27 cellular contexts compared by ENCODE assay signal in the genomic region with DNA sequence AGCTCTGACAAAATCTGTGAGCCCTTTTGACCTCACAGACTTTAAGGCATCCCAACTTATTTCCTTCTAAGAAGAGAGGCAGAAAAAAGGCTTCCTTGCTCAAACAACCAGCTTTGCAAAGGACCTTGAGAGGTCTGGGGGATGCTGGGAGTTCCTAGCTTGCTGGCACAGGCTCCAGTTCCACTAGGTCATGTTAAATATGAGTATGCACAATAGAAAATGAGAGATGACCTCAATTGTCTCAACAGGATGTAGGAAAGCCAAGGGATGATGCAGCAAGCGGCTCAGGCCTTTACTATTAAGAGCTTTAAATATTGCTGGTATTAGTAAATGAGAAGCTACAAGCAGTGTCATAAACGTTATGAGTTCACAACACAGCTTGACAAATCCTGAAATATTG.
"Had no signal": no experiment of that assay in that cellular context is flagged by ENCODE, and none has a peak within 500 bp of the region (broad histone marks: within the 10 kb centered on the region; RNA-seq: fewer than 3 reads in every experiment).

No MANE protein-coding gene starts in this region.

- FAIRE-seq: endometrium, kidney had no signal

- H3K27me3 ChIP-seq: breast epithelium, gastroesophageal sphincter, sigmoid colon, upper lobe of left lung had no signal

- H3K27ac Mint-ChIP-seq: activated naive CD8-positive, alpha-beta T cell treated with anti-CD3 and anti-CD28 coated beads for 36 hours; activated T-helper 2 cell treated with anti-CD3 and anti-CD28 coated beads, Interferon-gamma antibody, Interleukin-2, Interleukin-4, amounts not matched to agents 10 μg/mL and 5 μg/mL and 100 μg/mL, durations not matched to agents 14 hours and 24 hours and 36 hours; naive thymus-derived CD4-positive, alpha-beta T cell; T-helper 1 cell treated with Interleukin-12 subunit alpha and Interleukin-12 subunit beta and Interleukin-4 antibody, amounts not matched to agents 30 μg/mL and 1 μg/mL, for 36 hours had no signal

- H3K9me3 ChIP-seq: upper lobe of left lung had no signal

- H3K9me3 Mint-ChIP-seq: activated naive CD8-positive, alpha-beta T cell treated with anti-CD3 and anti-CD28 coated beads for 36 hours; activated T-cell treated with anti-CD3 and anti-CD28 coated beads, Interleukin-2, amount 50 U/mL, for 4 hours; activated T-helper 2 cell treated with anti-CD3 and anti-CD28 coated beads, Interferon-gamma antibody, Interleukin-2, Interleukin-4, amounts not matched to agents 10 μg/mL and 5 μg/mL and 100 μg/mL, durations not matched to agents 14 hours and 24 hours and 36 hours; naive thymus-derived CD4-positive, alpha-beta T cell; neural crest cell; T-helper 1 cell treated with Interleukin-12 subunit alpha and Interleukin-12 subunit beta and Interleukin-4 antibody, amounts not matched to agents 30 μg/mL and 1 μg/mL, for 36 hours had no signal

- H3K4me3 ChIP-seq: breast epithelium, coronary artery, gastroesophageal sphincter, lung, sigmoid colon, upper lobe of left lung had no signal

- DNase-seq: activated CD4-positive, alpha-beta T cell treated with anti-CD3 and anti-CD28 coated beads for 4 hours; activated CD4-positive, alpha-beta T cell treated with anti-CD3 and anti-CD28 coated beads, Interleukin-2, amount 50 U/mL, for 48 hours; activated CD4-positive, CD25-positive, alpha-beta regulatory T cell; activated CD8-positive, alpha-beta memory T cell treated with anti-CD3 and anti-CD28 coated beads, Interleukin-2, amount 50 U/mL, for 48 hours; activated naive CD4-positive, alpha-beta T cell treated with Interleukin-2 at 50 U/mL for 16 hours; activated naive CD8-positive, alpha-beta T cell treated with anti-CD3 and anti-CD28 coated beads for 36 hours; activated T-cell treated with anti-CD3 and anti-CD28 coated beads, Interleukin-2, amount 50 U/mL, for 4 hours; amniotic stem cell; cerebellar nuclear complex; head of caudate nucleus; kidney; naive thymus-derived CD4-positive, alpha-beta T cell; occipital lobe; posterior cingulate gyrus; sigmoid colon; stimulated activated CD4-positive, alpha-beta T cell treated with anti-CD3 and anti-CD28 coated beads, Interleukin-2, amount 100 ng/mL, for 48 hours; stimulated activated naive CD4-positive, alpha-beta T cell; upper lobe of left lung had no signal

- H3K27ac ChIP-seq: breast epithelium, coronary artery, gastroesophageal sphincter, sigmoid colon, upper lobe of left lung had no signal

- H3K36me3 ChIP-seq: breast epithelium, gastroesophageal sphincter, sigmoid colon, upper lobe of left lung had no signal

- ATAC-seq: activated T-cell treated with anti-CD3 and anti-CD28 coated beads, Interleukin-2, amount 50 U/mL, for 4 hours; gastroesophageal sphincter; left lobe of liver; naive thymus-derived CD4-positive, alpha-beta T cell had no signal

- H3K4me3 Mint-ChIP-seq: activated naive CD8-positive, alpha-beta T cell treated with anti-CD3 and anti-CD28 coated beads for 36 hours; activated T-cell treated with anti-CD3 and anti-CD28 coated beads, Interleukin-2, amount 50 U/mL, for 4 hours; naive thymus-derived CD4-positive, alpha-beta T cell; neural crest cell; T-helper 1 cell treated with Interleukin-12 subunit alpha and Interleukin-12 subunit beta and Interleukin-4 antibody, amounts not matched to agents 30 μg/mL and 1 μg/mL, for 36 hours had no signal

- H3K4me1 ChIP-seq: breast epithelium, gastroesophageal sphincter, sigmoid colon, upper lobe of left lung had no signal

- H3K4me1 Mint-ChIP-seq: neural crest cell had no signal

- H3K36me3 Mint-ChIP-seq: activated naive CD8-positive, alpha-beta T cell treated with anti-CD3 and anti-CD28 coated beads for 36 hours; naive thymus-derived CD4-positive, alpha-beta T cell had no signal
